Comparison of ENCODE assay signal across 19 cellular contexts in genomic region chr17:18055597-18055996, GRCh38. TPM values are rescaled to one million over a fixed set of nuclear protein-coding genes. Genes with fewer than 3 reads are reported as not detected.
DNase-seq lines count a peak whose midpoint lies in the region; ATAC-seq and TF ChIP-seq lines count a peak whose summit lies in the region.
"Had no signal": no experiment of that assay in that cellular context is flagged by ENCODE, and none has a peak within 500 bp of the region (broad histone marks: within the 10 kb centered on the region; RNA-seq: fewer than 3 reads in every experiment).

No MANE protein-coding gene starts in this region.

- H3K4me1 Mint-ChIP-seq in activated T-cell treated with anti-CD3 and anti-CD28 coated beads, Interleukin-2, amount 50 U/mL, for 72 hours (ENCODE audit: low read depth) = peaks cover 5% of the 10 kb centered on the region
- no peaks in the 10 kb centered on the region for H3K4me1 Mint-ChIP-seq in progenitor cell of endocrine pancreas (ENCODE audit: low read depth)
- H3K4me1 Mint-ChIP-seq: B cell; CD4-positive, alpha-beta memory T cell; H9 had no signal

- peak overlapping the region; percentile 12 for H3K27ac Mint-ChIP-seq in activated T-cell treated with anti-CD3 and anti-CD28 coated beads, Interleukin-2, amount 50 U/mL, for 72 hours
- H3K27ac Mint-ChIP-seq in progenitor cell of endocrine pancreas = peak overlapping the region; percentile 62
- H3K27ac Mint-ChIP-seq: B cell, H9 had no signal

- no peak for ATAC-seq in activated T-cell treated with anti-CD3 and anti-CD28 coated beads, Interleukin-2, amount 50 U/mL, for 72 hours (replicated peaks in 1 of 2)

- TF ChIP-seq CTCF in VCaP (conservative IDR thresholded peaks at IDR 0.05) (no peak), progenitor cell of endocrine pancreas (IDR thresholded peaks at IDR 0.05; ENCODE audit: unreplicated experiment) (no peak)

- DNase-seq in activated T-cell treated with anti-CD3 and anti-CD28 coated beads, Interleukin-2, amount 50 U/mL, for 72 hours = no peak
- no peak for DNase-seq in activated T-cell treated with anti-CD3 and anti-CD28 coated beads, Interleukin-2, amount 50 U/mL, for 1 hour
- DNase-seq in progenitor cell of endocrine pancreas (ENCODE audit: low spot score, unreplicated experiment) = no peak
- DNase-seq in activated naive CD4-positive, alpha-beta T cell treated with Interleukin-2 at 50 U/mL for 16 hours = no peak
- DNase-seq in HT-29 (ENCODE audit: low spot score) = no peak
- DNase-seq: Calu3; CD4-positive, alpha-beta memory T cell; COR-L47; DMS53; DMS79 treated with DMSO at 0.1 percent for 48 hours; GF-D8; GM23248; H9 had no signal

- H3K36me3 Mint-ChIP-seq in activated T-cell treated with anti-CD3 and anti-CD28 coated beads, Interleukin-2, amount 50 U/mL, for 72 hours (ENCODE audit: insufficient read depth in 2 of 2) = peaks cover 3% of the 10 kb centered on the region in 2 donors
- peaks cover 20% of the 10 kb centered on the region for H3K36me3 Mint-ChIP-seq in progenitor cell of endocrine pancreas (ENCODE audit: insufficient read depth)

- no peak overlapping the region for H3K4me3 Mint-ChIP-seq in activated T-cell treated with anti-CD3 and anti-CD28 coated beads, Interleukin-2, amount 50 U/mL, for 72 hours
- H3K4me3 Mint-ChIP-seq in progenitor cell of endocrine pancreas (ENCODE audit: low read depth) = no peak overlapping the region
- H3K4me3 Mint-ChIP-seq: B cell; CD4-positive, alpha-beta memory T cell; H9 had no signal

- H3K9me3 Mint-ChIP-seq in activated T-cell treated with anti-CD3 and anti-CD28 coated beads, Interleukin-2, amount 50 U/mL, for 72 hours = no peaks in the 10 kb centered on the region
- H3K9me3 Mint-ChIP-seq in progenitor cell of endocrine pancreas (ENCODE audit: low read depth) = no peaks in the 10 kb centered on the region
- H3K9me3 Mint-ChIP-seq: CD4-positive, alpha-beta memory T cell; H9 had no signal

- H3K27me3 Mint-ChIP-seq in activated T-cell treated with anti-CD3 and anti-CD28 coated beads, Interleukin-2, amount 50 U/mL, for 72 hours (ENCODE audit: low read depth) = no peaks in the 10 kb centered on the region
- no peaks in the 10 kb centered on the region for H3K27me3 Mint-ChIP-seq in progenitor cell of endocrine pancreas
- H3K27me3 Mint-ChIP-seq: B cell; CD4-positive, alpha-beta memory T cell had no signal

- H3K27ac ChIP-seq in VCaP = peak overlapping the region; percentile 41
- H3K27ac ChIP-seq: 22Rv1; BLaER1 treated with 17β-estradiol and CSF1 and Interleukin-3, amounts not matched to agents 10 nM and 100 nM; GM23248 had no signal

RNA-seq across cellular contexts. Expression of gene GID4, which starts 16.4 kb away (rescaled TPM):
- 10 to 100 TPM in 1 of 2 donors, 1 to 10 TPM in 1; 9.7 to 11.0 TPM for total RNA-seq in activated T-cell treated with anti-CD3 and anti-CD28 coated beads, Interleukin-2, amount 50 U/mL, for 72 hours
- 10.2 and 12.1 TPM in 2 replicates for total RNA-seq in progenitor cell of endocrine pancreas
- total RNA-seq in HT-29 (2014; rRNA removed; shearing (Covaris generic)) = 1.5 and 3.3 TPM in 2 replicates

RNA-seq across cellular contexts. Expression of gene ATPAF2, which starts 16.6 kb away (rescaled TPM):
- 10 to 100 TPM; 25.8 to 28.7 TPM for total RNA-seq in activated T-cell treated with anti-CD3 and anti-CD28 coated beads, Interleukin-2, amount 50 U/mL, for 72 hours
- total RNA-seq in progenitor cell of endocrine pancreas = 25.3 and 31.5 TPM in 2 replicates
- total RNA-seq in HT-29 (2014; rRNA removed; shearing (Covaris generic)) = 14.8 and 25.5 TPM in 2 replicates

RNA-seq across cellular contexts. Expression of gene DRG2, which starts 32.2 kb away (rescaled TPM):
- 10 to 100 TPM; 44.1 to 53.6 TPM for total RNA-seq in activated T-cell treated with anti-CD3 and anti-CD28 coated beads, Interleukin-2, amount 50 U/mL, for 72 hours
- 42.9 and 49.3 TPM in 2 replicates for total RNA-seq in progenitor cell of endocrine pancreas
- 43.7 and 46.0 TPM in 2 replicates for total RNA-seq in HT-29 (2014; rRNA removed; shearing (Covaris generic))

RNA-seq across cellular contexts. Expression of gene MYO15A, which starts 53.0 kb away (rescaled TPM):
- 1 to 10 TPM; 2.7 to 3.2 TPM for total RNA-seq in activated T-cell treated with anti-CD3 and anti-CD28 coated beads, Interleukin-2, amount 50 U/mL, for 72 hours
- 3.3 and 3.9 TPM in 2 replicates for total RNA-seq in progenitor cell of endocrine pancreas
- 0.05 TPM in 1 of 2 replicates, not detected in the other for total RNA-seq in HT-29 (2014; rRNA removed; shearing (Covaris generic))
- total RNA-seq: Daoy, G401 had no signal
